Comparison of ENCODE assay signal across 1 cellular context in genomic region chrX:107154787-107155620, GRCh38.
A peak's percentile ranks its signal among the peaks of the same experiment; 100 is the strongest.
TF ChIP-seq lines count a peak whose summit lies in the region.

No MANE protein-coding gene starts in this region.

TF ChIP-seq in K562, 482 proteins besides CTCF, POLR2A, EP300 and RAD21 (continued from another document):
- peak; percentile 64; the same call in 1 of the 2 replicates for TF ChIP-seq MGA (IDR thresholded peaks at IDR 0.05)
- TF ChIP-seq ZNF311 (CRISPR knock-in tag; IDR thresholded peaks at IDR 0.05): no peak
- TF ChIP-seq, protein P1, sequence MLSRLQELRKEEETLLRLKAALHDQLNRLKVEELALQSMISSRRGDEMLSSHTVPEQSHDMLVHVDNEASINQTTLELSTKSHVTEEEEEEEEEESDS (CRISPR knock-in tag; IDR thresholded peaks at IDR 0.05): no peak
- no peak for TF ChIP-seq GATA2 (CRISPR knock-in tag; IDR thresholded peaks at IDR 0.05)
- no peak for TF ChIP-seq ZNF695 (CRISPR knock-in tag; IDR thresholded peaks at IDR 0.05)
- TF ChIP-seq CREB1 (IDR thresholded peaks at IDR 0.05): no peak
- TF ChIP-seq CREB1 (CRISPR knock-in tag; IDR thresholded peaks at IDR 0.05): no peak
- TF ChIP-seq RBBP5 (IDR thresholded peaks at IDR 0.05; ENCODE audit: borderline replicate concordance, insufficient read depth, low read length, poor library complexity, severe bottlenecking): no peak
- TF ChIP-seq MCM3 (IDR thresholded peaks at IDR 0.05): no peak
- TF ChIP-seq POLR2AphosphoS2 (IDR thresholded peaks at IDR 0.05; ENCODE audit: low read length): no peak
- no peak for TF ChIP-seq STAT6 (CRISPR knock-in tag; IDR thresholded peaks at IDR 0.05)
- no peak for TF ChIP-seq BACH1 (tag; IDR thresholded peaks at IDR 0.05)
- TF ChIP-seq GMEB1 (CRISPR knock-in tag; IDR thresholded peaks at IDR 0.05): no peak
- no peak for TF ChIP-seq ZNF263 (CRISPR knock-in tag; IDR thresholded peaks at IDR 0.05; ENCODE audit: borderline replicate concordance)
- TF ChIP-seq U2AF1 (optimal IDR thresholded peaks at IDR 0.05; ENCODE audit: low read depth, low read length): no peak
- no peak for TF ChIP-seq ERF (CRISPR knock-in tag; IDR thresholded peaks at IDR 0.05)
- TF ChIP-seq RREB1 (CRISPR knock-in tag; IDR thresholded peaks at IDR 0.05): no peak
- TF ChIP-seq, protein P2, sequence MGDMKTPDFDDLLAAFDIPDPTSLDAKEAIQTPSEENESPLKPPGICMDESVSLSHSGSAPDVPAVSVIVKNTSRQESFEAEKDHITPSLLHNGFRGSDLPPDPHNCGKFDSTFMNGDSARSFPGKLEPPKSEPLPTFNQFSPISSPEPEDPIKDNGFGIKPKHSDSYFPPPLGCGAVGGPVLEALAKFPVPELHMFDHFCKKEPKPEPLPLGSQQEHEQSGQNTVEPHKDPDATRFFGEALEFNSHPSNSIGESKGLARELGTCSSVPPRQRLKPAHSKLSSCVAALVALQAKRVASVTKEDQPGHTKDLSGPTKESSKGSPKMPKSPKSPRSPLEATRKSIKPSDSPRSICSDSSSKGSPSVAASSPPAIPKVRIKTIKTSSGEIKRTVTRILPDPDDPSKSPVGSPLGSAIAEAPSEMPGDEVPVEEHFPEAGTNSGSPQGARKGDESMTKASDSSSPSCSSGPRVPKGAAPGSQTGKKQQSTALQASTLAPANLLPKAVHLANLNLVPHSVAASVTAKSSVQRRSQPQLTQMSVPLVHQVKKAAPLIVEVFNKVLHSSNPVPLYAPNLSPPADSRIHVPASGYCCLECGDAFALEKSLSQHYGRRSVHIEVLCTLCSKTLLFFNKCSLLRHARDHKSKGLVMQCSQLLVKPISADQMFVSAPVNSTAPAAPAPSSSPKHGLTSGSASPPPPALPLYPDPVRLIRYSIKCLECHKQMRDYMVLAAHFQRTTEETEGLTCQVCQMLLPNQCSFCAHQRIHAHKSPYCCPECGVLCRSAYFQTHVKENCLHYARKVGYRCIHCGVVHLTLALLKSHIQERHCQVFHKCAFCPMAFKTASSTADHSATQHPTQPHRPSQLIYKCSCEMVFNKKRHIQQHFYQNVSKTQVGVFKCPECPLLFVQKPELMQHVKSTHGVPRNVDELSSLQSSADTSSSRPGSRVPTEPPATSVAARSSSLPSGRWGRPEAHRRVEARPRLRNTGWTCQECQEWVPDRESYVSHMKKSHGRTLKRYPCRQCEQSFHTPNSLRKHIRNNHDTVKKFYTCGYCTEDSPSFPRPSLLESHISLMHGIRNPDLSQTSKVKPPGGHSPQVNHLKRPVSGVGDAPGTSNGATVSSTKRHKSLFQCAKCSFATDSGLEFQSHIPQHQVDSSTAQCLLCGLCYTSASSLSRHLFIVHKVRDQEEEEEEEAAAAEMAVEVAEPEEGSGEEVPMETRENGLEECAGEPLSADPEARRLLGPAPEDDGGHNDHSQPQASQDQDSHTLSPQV (IDR thresholded peaks at IDR 0.05): peak; percentile 74; the same call in 1 of the 2 replicates
- 0 out of 2 replicates have a peak, but pooled peaks have one; percentile 37 for TF ChIP-seq ZNF584 (CRISPR knock-in tag; IDR thresholded peaks at IDR 0.05; ENCODE audit: low read depth)
- TF ChIP-seq ZNF696 (CRISPR knock-in tag; conservative IDR thresholded peaks at IDR 0.05): no peak
- TF ChIP-seq CSDE1 (IDR thresholded peaks at IDR 0.05): no peak
- no peak for TF ChIP-seq POLR3G (IDR thresholded peaks at IDR 0.05; ENCODE audit: extremely low read depth, insufficient read length, insufficient replicate concordance)
- TF ChIP-seq ZNF764 (CRISPR knock-in tag; IDR thresholded peaks at IDR 0.05; ENCODE audit: low read depth): no peak
- no peak for TF ChIP-seq KLF1 (tag; IDR thresholded peaks at IDR 0.05)
- TF ChIP-seq NEUROD1 (IDR thresholded peaks at IDR 0.05; ENCODE audit: borderline replicate concordance, low read depth, low read length, partially characterized antibody): no peak
- no peak for TF ChIP-seq FIP1L1 (IDR thresholded peaks at IDR 0.05; ENCODE audit: low read depth, low read length, poor library complexity, severe bottlenecking)
- TF ChIP-seq NR1H2 (CRISPR knock-in tag; IDR thresholded peaks at IDR 0.05): no peak
- no peak for TF ChIP-seq ZNF347 (CRISPR knock-in tag; IDR thresholded peaks at IDR 0.05; ENCODE audit: low read depth)
